ENCODE assay signal across 12 cellular contexts in genomic region chr4:26218677-26219181, GRCh38.
A peak's percentile ranks its signal among the peaks of the same experiment; 100 is the strongest.
DNase-seq lines count a peak whose midpoint lies in the region; ATAC-seq and TF ChIP-seq lines count a peak whose summit lies in the region.
"Had no signal": no experiment of that assay in that cellular context is flagged by ENCODE, and none has a peak within 500 bp of the region (broad histone marks: within the 10 kb centered on the region; RNA-seq: fewer than 3 reads in every experiment).

No MANE protein-coding gene starts in this region.

- POLR2A ChIA-PET in A673 (lab: Charles Lee; ENCODE audit: low non-redundant PET), result no interaction called here

- ATAC-seq in GM21390 (IDR thresholded peaks at IDR 0.05; ENCODE audit: unreplicated experiment), result peak; percentile 25
- ATAC-seq in HG03460 (IDR thresholded peaks at IDR 0.05; ENCODE audit: unreplicated experiment), result peak; percentile 27
- ATAC-seq: effector memory CD8-positive, alpha-beta T cell had no signal

- 62% methylated on average over 6 of the region's 6 CpGs for WGBS in esophagus muscularis mucosa
- WGBS in hepatocyte (ENCODE audit: low lambda C conversion rate, missing lambda C conversion rate), result 60% methylated on average over 6 of the region's 6 CpGs

- H3K36me3 ChIP-seq in esophagus muscularis mucosa (no peaks in the 10 kb centered on the region), hepatocyte (replicated peaks; ENCODE audit: insufficient read depth, low read depth) (no peaks in the 10 kb centered on the region), A673 (ENCODE audit: insufficient read depth, low read length, poor library complexity, severe bottlenecking) (no peaks in the 10 kb centered on the region)

- TF ChIP-seq POLR2A in esophagus muscularis mucosa (IDR thresholded peaks at IDR 0.05; ENCODE audit: low read depth), result no peak

- no peaks in the 10 kb centered on the region for H3K4me1 ChIP-seq in esophagus muscularis mucosa
- H3K4me1 ChIP-seq in hepatocyte (ENCODE audit: insufficient read depth), result peaks cover 12% of the 10 kb centered on the region
- no peaks in the 10 kb centered on the region for H3K4me1 ChIP-seq in A673 (ENCODE audit: insufficient read depth, low read length, poor library complexity, severe bottlenecking)

- H3K27ac ChIP-seq in esophagus muscularis mucosa (replicated peaks in 1 of 4) (peak overlapping the region in 3 of 4 donors; percentile 13 to 32 (median 28)), temporal lobe (ENCODE audit: low read depth, low read length) (peak overlapping the region; percentile 93), hepatocyte (no peak overlapping the region), A673 (ENCODE audit: low read depth, low read length, poor library complexity, severe bottlenecking) (no peak overlapping the region)

- no peaks in the 10 kb centered on the region for H4K20me1 ChIP-seq in hepatocyte (ENCODE audit: insufficient read depth, poor library complexity, severe bottlenecking)

- H3K9me3 ChIP-seq in esophagus muscularis mucosa, result no peaks in the 10 kb centered on the region
- no peaks in the 10 kb centered on the region for H3K9me3 ChIP-seq in hepatocyte (ENCODE audit: low read depth)
- H3K9me3 ChIP-seq in A673 (ENCODE audit: low read depth, low read length, poor library complexity, severe bottlenecking), result no peaks in the 10 kb centered on the region

- no peaks in the 10 kb centered on the region for H3K9me2 ChIP-seq in hepatocyte (replicated peaks; ENCODE audit: insufficient read depth)

- no TSS peak for BruUV-seq in A673 (replicated peaks; lab: Mats Ljungman, UMichigan)

- intact Hi-C loops in esophagus muscularis mucosa (cut with DNase I), result no loop called here
- intact Hi-C loops in A673 (cut with micrococcal nuclease; ENCODE audit: unreplicated experiment), result no loop called here

- no peak for TF ChIP-seq CTCF in esophagus muscularis mucosa (IDR thresholded peaks at IDR 0.05)
- no peak for TF ChIP-seq CTCF in hepatocyte (IDR thresholded peaks at IDR 0.05; ENCODE audit: poor library complexity)
- TF ChIP-seq CTCF in A673 (conservative IDR thresholded peaks at IDR 0.05; ENCODE audit: low read depth, low read length), result no peak

- no peaks in the 10 kb centered on the region for H3K79me2 ChIP-seq in hepatocyte

- H3K27me3 ChIP-seq in esophagus muscularis mucosa, result peaks cover 0 to 2% (median 0%) of the 10 kb centered on the region in 4 donors
- H3K27me3 ChIP-seq in hepatocyte, result no peaks in the 10 kb centered on the region
- peaks cover 3% of the 10 kb centered on the region for H3K27me3 ChIP-seq in A673 (replicated peaks; ENCODE audit: insufficient read depth, low read depth, low read length, poor library complexity)

- H3K4me3 ChIP-seq in esophagus muscularis mucosa (no peak overlapping the region), hepatocyte (no peak overlapping the region), A673 (ENCODE audit: low read depth, low read length, poor library complexity, severe bottlenecking) (no peak overlapping the region)

- no peak overlapping the region for H2AFZ ChIP-seq in hepatocyte

- CTCF ChIA-PET in A673 (lab: Charles Lee), result no interaction called here

- TF ChIP-seq EP300 in esophagus muscularis mucosa (IDR thresholded peaks at IDR 0.05), result no peak

- H3K4me2 ChIP-seq in hepatocyte, result no peak overlapping the region

- DNase-seq in esophagus muscularis mucosa (ENCODE audit: extremely low spot score) (no peak), hepatocyte (ENCODE audit: low spot score) (no peak), A673 (ENCODE audit: low spot score) (no peak), NCI-H2196 treated with DMSO at 0.1 percent for 48 hours (lab: John Stamatoyannopoulos, UW; ENCODE audit: unreplicated experiment) (no peak)
- no peak for DNase-seq in stimulated activated CD4-positive, alpha-beta T cell treated with anti-CD3 and anti-CD28 coated beads, Interleukin-15, amount 100 ng/mL, for 24 hours
- DNase-seq: activated CD4-positive, alpha-beta T cell treated with anti-CD3 and anti-CD28 coated beads, Interleukin-2, amount 50 U/mL, for 48 hours; effector memory CD8-positive, alpha-beta T cell; NCI-H1048; stimulated activated naive CD4-positive, alpha-beta T cell treated with Interleukin-2 at 50 U/mL for 16 hours had no signal

Comparison
In these comparisons a context has a peak if more than half of its experiments do, and no peak if none do; other contexts are left out.
1. H3K27ac ChIP-seq: peak in esophagus muscularis mucosa (3 of 4) and temporal lobe (single experiment); none in hepatocyte (single experiment) and A673 (single experiment).